ENCODE assay signal across 28 cellular contexts in genomic region chr4:151933122-151933827, GRCh38.
DNase-seq lines count a peak whose midpoint lies in the region; ATAC-seq, FAIRE-seq and TF ChIP-seq lines count a peak whose summit lies in the region.
"Had no signal": no experiment of that assay in that cellular context is flagged by ENCODE, and none has a peak within 500 bp of the region (broad histone marks: within the 10 kb centered on the region; RNA-seq: fewer than 3 reads in every experiment).

No MANE protein-coding gene starts in this region.

- POLR2A ChIA-PET in HCT116 (lab: Charles Lee) = no interaction called here

- TF ChIP-seq RAD21 in HCT116 (IDR thresholded peaks at IDR 0.05; ENCODE audit: low read depth) = 0 out of 2 replicates have a peak, but pooled peaks have one; percentile 18

- DNase-seq in left cardiac atrium (no peak), Right ventricle myocardium inferior (ENCODE audit: missing footprints) (no peak), HCT116 (ENCODE audit: low read depth, low spot score) (no peak), cerebellum (ENCODE audit: low spot score) (peak; percentile 84), thyroid gland (peak; percentile 60 to 73), NCI-H146 (lab: John Stamatoyannopoulos, UW) (no peak), kidney (no peak)
- DNase-seq: activated B cell treated with CpG ODN at 0.5 μM for 24 hours; activated CD4-positive, alpha-beta T cell treated with anti-CD3 and anti-CD28 coated beads, Interleukin-2, amount 50 U/mL, for 4 hours; activated naive CD4-positive, alpha-beta T cell treated with anti-CD3 and anti-CD28 coated beads for 36 hours; DMS79; GOT3; Kasumi-1; NCI-H187; NCI-H2171; NCI-H524 treated with DMSO at 0.1 percent for 48 hours; nephron progenitor cell; ovary; Peyer's patch; retina; SJCRH30; T1000; upper lobe of left lung had no signal

- H3K27ac ChIP-seq in HCT116 (ENCODE audit: low read depth, low read length) (no peak overlapping the region), thyroid gland (no peak overlapping the region), kidney (ENCODE audit: low read depth in 2 of 2, low read length in 2 of 2) (no peak overlapping the region)
- H3K27ac ChIP-seq: breast epithelium, C4-2B, ovary, Peyer's patch, SJCRH30, upper lobe of left lung had no signal

- H3K9ac ChIP-seq in HCT116 (ENCODE audit: low read length) = no peak overlapping the region
- no peak overlapping the region for H3K9ac ChIP-seq in kidney (ENCODE audit: low read length in 2 of 2)

- no peak overlapping the region for H3K4me2 ChIP-seq in HCT116 (ENCODE audit: low read length)
- H3K4me2 ChIP-seq: smooth muscle cell had no signal

- BruUV-seq in HCT116 (replicated peaks; lab: Mats Ljungman, UMichigan) = no TSS peak

- CTCF ChIA-PET in HCT116 (lab: Charles Lee) = no interaction called here

- TF ChIP-seq POLR2A in HCT116 (IDR thresholded peaks at IDR 0.05; ENCODE audit: borderline replicate concordance, extremely low read depth, insufficient read depth, insufficient read length) (no peak), thyroid gland (IDR thresholded peaks at IDR 0.05) (no peak)

- H3K9me2 ChIP-seq in HCT116 (ENCODE audit: insufficient read depth) = no peaks in the 10 kb centered on the region

- ATAC-seq in left cardiac atrium = peak; percentile 47 to 79
- no peak for ATAC-seq in Right ventricle myocardium inferior
- ATAC-seq in HCT116 = no peak
- ATAC-seq: HepG2 had no signal

- no peak for TF ChIP-seq CTCF in HCT116 (IDR thresholded peaks at IDR 0.05 in 2 of 3, conservative IDR thresholded peaks at IDR 0.05 in 1 of 3; ENCODE audit: borderline replicate concordance in 1 of 3, insufficient read depth in 1 of 3, low read depth in 2 of 3, low read length in 2 of 3)
- TF ChIP-seq CTCF in thyroid gland (IDR thresholded peaks at IDR 0.05) = no peak
- no peak for TF ChIP-seq CTCF in kidney (IDR thresholded peaks at IDR 0.05; ENCODE audit: borderline replicate concordance, extremely low read depth, insufficient read depth)

- no peak overlapping the region for H2AFZ ChIP-seq in HCT116 (ENCODE audit: low read depth, low read length, poor library complexity, severe bottlenecking)

- 60 to 67% methylated on average over 12 to 13 of the region's 13 CpGs for WGBS in thyroid gland, 2 donors

- H3K4me1 ChIP-seq in HCT116 (ENCODE audit: control insufficient read depth in 1 of 2, insufficient read depth in 2 of 2, low read length in 2 of 2) (no peaks in the 10 kb centered on the region), thyroid gland (no peaks in the 10 kb centered on the region), kidney (ENCODE audit: control insufficient read depth in 1 of 2, insufficient read depth in 1 of 2, low read depth in 1 of 2, low read length in 2 of 2) (no peaks in the 10 kb centered on the region)
- H3K4me1 ChIP-seq: breast epithelium, Peyer's patch, SJCRH30, upper lobe of left lung had no signal

- intact Hi-C loops in left cardiac atrium (cut with DNase I) = no loop called here
- intact Hi-C loops in Right ventricle myocardium inferior (cut with DNase I) = no loop called here
- intact Hi-C loops in HCT116 (cut with micrococcal nuclease) = no loop called here
- intact Hi-C loops in thyroid gland (cut with DNase I) = no loop called here
- intact Hi-C loops in kidney (cut with DNase I) = no loop called here

- H3K36me3 ChIP-seq in HCT116 (ENCODE audit: control insufficient read depth in 1 of 2, insufficient read depth in 2 of 2, low read length in 2 of 2) = no peaks in the 10 kb centered on the region
- no peaks in the 10 kb centered on the region for H3K36me3 ChIP-seq in thyroid gland
- no peaks in the 10 kb centered on the region for H3K36me3 ChIP-seq in kidney (ENCODE audit: control insufficient read depth in 1 of 2, insufficient read depth in 2 of 2, low read length in 2 of 2)
- H3K36me3 ChIP-seq: breast epithelium, ovary, Peyer's patch, SJCRH30, upper lobe of left lung had no signal

- H3K9me3 ChIP-seq in HCT116 (ENCODE audit: control insufficient read depth in 1 of 2, insufficient read depth in 1 of 2, low read depth in 1 of 2, low read length in 2 of 2) = no peaks in the 10 kb centered on the region
- no peaks in the 10 kb centered on the region for H3K9me3 ChIP-seq in thyroid gland
- no peaks in the 10 kb centered on the region for H3K9me3 ChIP-seq in kidney (ENCODE audit: control insufficient read depth in 1 of 2, low read length in 2 of 2)
- H3K9me3 ChIP-seq: breast epithelium, ovary, Peyer's patch, SJCRH30, upper lobe of left lung had no signal

- no peak for FAIRE-seq in kidney (lab: Jason Lieb, UNC)
- FAIRE-seq: endothelial cell of umbilical vein, HepG2 had no signal

- H4K20me1 ChIP-seq in HCT116 (ENCODE audit: insufficient read depth) = no peaks in the 10 kb centered on the region

- no peaks in the 10 kb centered on the region for H3K79me2 ChIP-seq in HCT116 (ENCODE audit: insufficient read depth, low read length)

- RAD21 ChIA-PET in HCT116 (lab: Charles Lee; ENCODE audit: low non-redundant PET in 1 of 2, low total read pairs in 2 of 2, uncharacterized antibody in 2 of 2, unreplicated experiment in 2 of 2) = no interaction called here

- no peaks in the 10 kb centered on the region for H3K27me3 ChIP-seq in HCT116 (ENCODE audit: insufficient read depth, low read length)
- H3K27me3 ChIP-seq in thyroid gland = no peaks in the 10 kb centered on the region
- H3K27me3 ChIP-seq: breast epithelium, ovary, Peyer's patch, SJCRH30, upper lobe of left lung had no signal

- no peak overlapping the region for H3K4me3 ChIP-seq in HCT116 (replicated peaks in 1 of 2; ENCODE audit: low read depth in 1 of 2, low read length in 2 of 2)
- H3K4me3 ChIP-seq in thyroid gland (replicated peaks in 1 of 3) = no peak overlapping the region
- H3K4me3 ChIP-seq in kidney (ENCODE audit: low read length in 2 of 2) = no peak overlapping the region
- H3K4me3 ChIP-seq: breast epithelium, ovary, Peyer's patch, SJCRH30, smooth muscle cell, upper lobe of left lung had no signal

TF ChIP-seq in HCT116, 20 proteins besides CTCF, POLR2A, EP300 and RAD21:
- no peak for TF ChIP-seq YY1 (IDR thresholded peaks at IDR 0.05; ENCODE audit: extremely low read depth, insufficient replicate concordance, low read depth, low read length)
- TF ChIP-seq EZH2phosphoT487 (IDR thresholded peaks at IDR 0.05; ENCODE audit: borderline replicate concordance) = no peak
- no peak for TF ChIP-seq REST (IDR thresholded peaks at IDR 0.05; ENCODE audit: low read depth)
- TF ChIP-seq SIN3A (IDR thresholded peaks at IDR 0.05; ENCODE audit: low read depth) = no peak
- no peak for TF ChIP-seq SRF (IDR thresholded peaks at IDR 0.05; ENCODE audit: low read depth)
- no peak for TF ChIP-seq ZFX (IDR thresholded peaks at IDR 0.05)
- TF ChIP-seq TCF7L2 (IDR thresholded peaks at IDR 0.05; ENCODE audit: borderline replicate concordance, extremely low read depth, insufficient read depth, insufficient read length) = no peak
- TF ChIP-seq JUND (IDR thresholded peaks at IDR 0.05) = no peak
- no peak for TF ChIP-seq EGR1 (IDR thresholded peaks at IDR 0.05; ENCODE audit: low read depth)
- no peak for TF ChIP-seq CEBPB (IDR thresholded peaks at IDR 0.05; ENCODE audit: low read depth)
- TF ChIP-seq CBX3 (IDR thresholded peaks at IDR 0.05; ENCODE audit: low read depth) = no peak
- no peak for TF ChIP-seq SP1 (IDR thresholded peaks at IDR 0.05; ENCODE audit: low read depth)
- no peak for TF ChIP-seq EZH2 (IDR thresholded peaks at IDR 0.05)

Comparison
In these comparisons a context has a peak if more than half of its experiments do, and no peak if none do; other contexts are left out.
1. ATAC-seq: peak in left cardiac atrium (2 of 2); none in Right ventricle myocardium inferior (single experiment) and HCT116 (single experiment).
2. DNase-seq: peak in cerebellum (single experiment) and thyroid gland (2 of 2); none in left cardiac atrium (single experiment), Right ventricle myocardium inferior (single experiment), HCT116 (single experiment), NCI-H146 (single experiment) and kidney (single experiment).